9 cellular contexts compared by ENCODE assay signal in genomic region chr10:122140941-122141623, GRCh38.
A peak's percentile ranks its signal among the peaks of the same experiment; 100 is the strongest.
DNase-seq lines count a peak whose midpoint lies in the region; ATAC-seq and TF ChIP-seq lines count a peak whose summit lies in the region.
"Had no signal": no experiment of that assay in that cellular context is flagged by ENCODE, and none has a peak within 500 bp of the region (broad histone marks: within the 10 kb centered on the region; RNA-seq: fewer than 3 reads in every experiment).

No MANE protein-coding gene starts in this region.

- peak; percentile 85 for ATAC-seq in thoracic aorta (ENCODE audit: insufficient number of reproducible peaks, low FRiP score, low read depth)
- no peak for ATAC-seq in GM19452 (IDR thresholded peaks at IDR 0.05; ENCODE audit: unreplicated experiment)
- ATAC-seq in GM18867 (IDR thresholded peaks at IDR 0.05; ENCODE audit: unreplicated experiment) = no peak
- no peak for ATAC-seq in GM18907 (IDR thresholded peaks at IDR 0.05; ENCODE audit: unreplicated experiment)

- H3K4me3 ChIP-seq in adrenal gland = no peak overlapping the region
- H3K4me3 ChIP-seq in thoracic aorta = peak overlapping the region; percentile 55
- H3K4me3 ChIP-seq: Peyer's patch had no signal

- WGBS in adrenal gland, 4 donors = 14 to 32% (median 22%) methylated on average over 8 to 10 of the region's 10 CpGs

- intact Hi-C loops in adrenal gland (cut with DNase I) = no loop called here

- H3K9me3 ChIP-seq in adrenal gland (replicated peaks in 1 of 3) = peaks cover 0 to 3% (median 0%) of the 10 kb centered on the region in 3 donors
- H3K9me3 ChIP-seq in thoracic aorta = no peaks in the 10 kb centered on the region
- H3K9me3 ChIP-seq: Peyer's patch had no signal

- TF ChIP-seq CTCF in adrenal gland (IDR thresholded peaks at IDR 0.05) = peak in 3 of 6 experiments; percentile 24 to 31 (median 27)
- no peak for TF ChIP-seq CTCF in thoracic aorta (IDR thresholded peaks at IDR 0.05)

- peak overlapping the region in 4 of 5 donors; percentile 21 to 77 (median 60) for H3K27ac ChIP-seq in adrenal gland
- peak overlapping the region; percentile 93 to 99 for H3K27ac ChIP-seq in thoracic aorta

- H3K4me1 ChIP-seq in adrenal gland (replicated peaks in 1 of 2) = peaks cover 7 to 28% of the 10 kb centered on the region in 2 donors
- H3K4me1 ChIP-seq in thoracic aorta (ENCODE audit: control insufficient read depth in 1 of 2, low read depth in 2 of 2) = peaks cover 32 to 52% of the 10 kb centered on the region in 2 donors

- TF ChIP-seq POLR2A in adrenal gland (IDR thresholded peaks at IDR 0.05) = no peak

- H3K36me3 ChIP-seq in adrenal gland (replicated peaks in 1 of 2) (no peaks in the 10 kb centered on the region), thoracic aorta (peaks cover 3% of the 10 kb centered on the region)

- DNase-seq in HT-29 (ENCODE audit: low spot score) (peak; percentile 28), adrenal gland (peak; percentile 80 to 96 (median 93)), islet precursor cell (peak; percentile 90), thoracic aorta (ENCODE audit: low spot score) (peak; percentile 94), NCI-H2107 (lab: John Stamatoyannopoulos, UW) (no peak)

- H3K27me3 ChIP-seq in adrenal gland = no peaks in the 10 kb centered on the region
- no peaks in the 10 kb centered on the region for H3K27me3 ChIP-seq in thoracic aorta (replicated peaks; ENCODE audit: insufficient read depth)
- H3K27me3 ChIP-seq: Peyer's patch had no signal
